8 cellular contexts compared by ENCODE assay signal in genomic region chr20:25623225-25623735, GRCh38. TPM values are rescaled to one million over a fixed set of nuclear protein-coding genes. Genes with fewer than 3 reads are reported as not detected.
DNase-seq lines count a peak whose midpoint lies in the region; ATAC-seq and TF ChIP-seq lines count a peak whose summit lies in the region.

No MANE protein-coding gene starts in this region.

- no peaks in the 10 kb centered on the region for H3K9me3 ChIP-seq in skeletal muscle satellite cell (replicated peaks; ENCODE audit: low read length)

- H3K4me3 ChIP-seq in astrocyte of the cerebellum (ENCODE audit: low read depth, low read length) (peak overlapping the region; percentile 92), iPS-11a (ENCODE audit: low read depth, low read length) (peak overlapping the region; percentile 69), skeletal muscle satellite cell (ENCODE audit: low read length) (peak overlapping the region; percentile 84)

- peaks cover 15% of the 10 kb centered on the region for H3K4me1 ChIP-seq in skeletal muscle satellite cell (ENCODE audit: control insufficient read depth, insufficient read depth, low read length)

- no peaks in the 10 kb centered on the region for H3K27me3 ChIP-seq in skeletal muscle satellite cell (ENCODE audit: control insufficient read depth, insufficient read depth, low read length)

- DNase-seq in AG08396 (ENCODE audit: low spot score) (peak; percentile 68), RPMI8226 (peak; percentile 60), astrocyte of the cerebellum (ENCODE audit: low read depth) (no peak), cerebellar nuclear complex (lab: John Stamatoyannopoulos, UW) (no peak)

- ATAC-seq in GM18861 (IDR thresholded peaks at IDR 0.05; ENCODE audit: unreplicated experiment) (peak; percentile 7), HG03066 (IDR thresholded peaks at IDR 0.05; ENCODE audit: low read depth, unreplicated experiment) (peak; percentile 15)

- peak overlapping the region; percentile 93 for H3K4me2 ChIP-seq in skeletal muscle satellite cell (ENCODE audit: low read length)

- TF ChIP-seq CTCF in astrocyte of the cerebellum (IDR thresholded peaks at IDR 0.05; ENCODE audit: low read depth, low read length, missing control alignments) = no peak

- H3K36me3 ChIP-seq in skeletal muscle satellite cell (ENCODE audit: insufficient read depth, low read length) = no peaks in the 10 kb centered on the region

- peak overlapping the region; percentile 95 for H3K9ac ChIP-seq in skeletal muscle satellite cell (ENCODE audit: low read depth, low read length)

- in situ Hi-C loops in astrocyte of the cerebellum (cut with HindIII; ENCODE audit: low sequenced_read_pairs) = no loop called here

RNA-seq across cellular contexts. Expression of gene NANP, which starts 0.5 kb away (rescaled TPM):
- 6.1 and 7.9 TPM in 2 replicates for total RNA-seq in skeletal muscle satellite cell (2012; rRNA removed)

RNA-seq across cellular contexts. Expression of gene NINL, which starts 37.9 kb away (rescaled TPM):
- total RNA-seq in skeletal muscle satellite cell (2012; rRNA removed) = 2.0 and 3.5 TPM in 2 replicates

Comparison
In these comparisons a context has a peak if more than half of its experiments do, and no peak if none do; other contexts are left out.
1. DNase-seq: peak in AG08396 (single experiment) and RPMI8226 (single experiment); none in astrocyte of the cerebellum (single experiment) and cerebellar nuclear complex (0 of 2).
2. Peak in every context shown above with its lines, with median percentiles within 50 percentile points of each other: H3K4me3 ChIP-seq.